Comparison of ENCODE assay signal across 2 cellular contexts in the genomic region with DNA sequence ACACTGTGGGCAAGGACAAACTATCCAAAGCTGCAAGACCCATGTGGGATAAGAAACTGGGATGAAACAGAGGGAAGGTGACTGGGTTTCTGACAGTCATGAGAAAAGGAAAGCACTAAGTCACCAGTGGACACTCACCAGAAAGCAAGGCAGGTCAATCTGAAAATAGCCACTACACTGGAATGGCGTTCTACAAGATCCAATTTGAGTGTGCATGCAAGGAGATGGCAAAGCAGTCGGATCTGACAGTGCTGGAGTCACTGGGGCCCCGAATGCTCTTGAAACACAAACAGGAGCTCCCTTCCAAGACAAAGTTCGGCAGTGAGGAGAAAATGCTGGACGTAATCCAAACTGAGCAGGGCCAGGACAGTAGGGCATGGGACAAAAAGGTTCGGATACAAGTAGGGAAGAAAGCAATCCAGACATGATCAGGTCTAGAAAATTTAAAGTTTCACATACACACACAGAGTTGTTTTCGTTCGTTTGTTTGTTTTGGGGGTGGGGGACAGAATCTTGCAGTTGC.
TF ChIP-seq lines count a peak whose summit lies in the region.

No MANE protein-coding gene starts in this region.

TF ChIP-seq in GM23338, 12 proteins besides CTCF, POLR2A, EP300 and RAD21 (continues in another document):
- no peak for TF ChIP-seq JUNB (IDR thresholded peaks at IDR 0.05; ENCODE audit: unreplicated experiment)
- TF ChIP-seq NANOG (IDR thresholded peaks at IDR 0.05; ENCODE audit: borderline replicate concordance), result no peak
- TF ChIP-seq, protein P1, sequence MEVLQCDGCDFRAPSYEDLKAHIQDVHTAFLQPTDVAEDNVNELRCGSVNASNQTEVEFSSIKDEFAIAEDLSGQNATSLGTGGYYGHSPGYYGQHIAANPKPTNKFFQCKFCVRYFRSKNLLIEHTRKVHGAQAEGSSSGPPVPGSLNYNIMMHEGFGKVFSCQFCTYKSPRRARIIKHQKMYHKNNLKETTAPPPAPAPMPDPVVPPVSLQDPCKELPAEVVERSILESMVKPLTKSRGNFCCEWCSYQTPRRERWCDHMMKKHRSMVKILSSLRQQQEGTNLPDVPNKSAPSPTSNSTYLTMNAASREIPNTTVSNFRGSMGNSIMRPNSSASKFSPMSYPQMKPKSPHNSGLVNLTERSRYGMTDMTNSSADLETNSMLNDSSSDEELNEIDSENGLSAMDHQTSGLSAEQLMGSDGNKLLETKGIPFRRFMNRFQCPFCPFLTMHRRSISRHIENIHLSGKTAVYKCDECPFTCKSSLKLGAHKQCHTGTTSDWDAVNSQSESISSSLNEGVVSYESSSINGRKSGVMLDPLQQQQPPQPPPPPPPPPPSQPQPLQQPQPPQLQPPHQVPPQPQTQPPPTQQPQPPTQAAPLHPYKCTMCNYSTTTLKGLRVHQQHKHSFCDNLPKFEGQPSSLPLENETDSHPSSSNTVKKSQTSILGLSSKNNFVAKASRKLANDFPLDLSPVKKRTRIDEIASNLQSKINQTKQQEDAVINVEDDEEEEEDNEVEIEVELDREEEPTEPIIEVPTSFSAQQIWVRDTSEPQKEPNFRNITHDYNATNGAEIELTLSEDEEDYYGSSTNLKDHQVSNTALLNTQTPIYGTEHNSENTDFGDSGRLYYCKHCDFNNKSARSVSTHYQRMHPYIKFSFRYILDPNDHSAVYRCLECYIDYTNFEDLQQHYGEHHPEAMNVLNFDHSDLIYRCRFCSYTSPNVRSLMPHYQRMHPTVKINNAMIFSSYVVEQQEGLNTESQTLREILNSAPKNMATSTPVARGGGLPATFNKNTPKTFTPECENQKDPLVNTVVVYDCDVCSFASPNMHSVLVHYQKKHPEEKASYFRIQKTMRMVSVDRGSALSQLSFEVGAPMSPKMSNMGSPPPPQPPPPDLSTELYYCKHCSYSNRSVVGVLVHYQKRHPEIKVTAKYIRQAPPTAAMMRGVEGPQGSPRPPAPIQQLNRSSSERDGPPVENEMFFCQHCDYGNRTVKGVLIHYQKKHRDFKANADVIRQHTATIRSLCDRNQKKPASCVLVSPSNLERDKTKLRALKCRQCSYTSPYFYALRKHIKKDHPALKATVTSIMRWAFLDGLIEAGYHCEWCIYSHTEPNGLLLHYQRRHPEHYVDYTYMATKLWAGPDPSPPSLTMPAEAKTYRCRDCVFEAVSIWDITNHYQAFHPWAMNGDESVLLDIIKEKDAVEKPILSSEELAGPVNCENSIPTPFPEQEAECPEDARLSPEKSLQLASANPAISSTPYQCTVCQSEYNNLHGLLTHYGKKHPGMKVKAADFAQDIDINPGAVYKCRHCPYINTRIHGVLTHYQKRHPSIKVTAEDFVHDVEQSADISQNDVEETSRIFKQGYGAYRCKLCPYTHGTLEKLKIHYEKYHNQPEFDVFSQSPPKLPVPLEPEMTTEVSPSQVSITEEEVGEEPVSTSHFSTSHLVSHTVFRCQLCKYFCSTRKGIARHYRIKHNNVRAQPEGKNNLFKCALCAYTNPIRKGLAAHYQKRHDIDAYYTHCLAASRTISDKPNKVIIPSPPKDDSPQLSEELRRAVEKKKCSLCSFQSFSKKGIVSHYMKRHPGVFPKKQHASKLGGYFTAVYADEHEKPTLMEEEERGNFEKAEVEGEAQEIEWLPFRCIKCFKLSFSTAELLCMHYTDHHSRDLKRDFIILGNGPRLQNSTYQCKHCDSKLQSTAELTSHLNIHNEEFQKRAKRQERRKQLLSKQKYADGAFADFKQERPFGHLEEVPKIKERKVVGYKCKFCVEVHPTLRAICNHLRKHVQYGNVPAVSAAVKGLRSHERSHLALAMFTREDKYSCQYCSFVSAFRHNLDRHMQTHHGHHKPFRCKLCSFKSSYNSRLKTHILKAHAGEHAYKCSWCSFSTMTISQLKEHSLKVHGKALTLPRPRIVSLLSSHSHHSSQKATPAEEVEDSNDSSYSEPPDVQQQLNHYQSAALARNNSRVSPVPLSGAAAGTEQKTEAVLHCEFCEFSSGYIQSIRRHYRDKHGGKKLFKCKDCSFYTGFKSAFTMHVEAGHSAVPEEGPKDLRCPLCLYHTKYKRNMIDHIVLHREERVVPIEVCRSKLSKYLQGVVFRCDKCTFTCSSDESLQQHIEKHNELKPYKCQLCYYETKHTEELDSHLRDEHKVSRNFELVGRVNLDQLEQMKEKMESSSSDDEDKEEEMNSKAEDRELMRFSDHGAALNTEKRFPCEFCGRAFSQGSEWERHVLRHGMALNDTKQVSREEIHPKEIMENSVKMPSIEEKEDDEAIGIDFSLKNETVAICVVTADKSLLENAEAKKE (CRISPR knock-in tag; IDR thresholded peaks at IDR 0.05), result no peak
- TF ChIP-seq EZH2phosphoT487 (IDR thresholded peaks at IDR 0.05; ENCODE audit: unreplicated experiment), result no peak
- no peak for TF ChIP-seq ETS1 (IDR thresholded peaks at IDR 0.05)
- TF ChIP-seq REST (IDR thresholded peaks at IDR 0.05; ENCODE audit: unreplicated experiment), result no peak
- no peak for TF ChIP-seq ZNF114 (CRISPR knock-in tag; IDR thresholded peaks at IDR 0.05)
- TF ChIP-seq STAT1 (IDR thresholded peaks at IDR 0.05; ENCODE audit: unreplicated experiment), result no peak
- TF ChIP-seq ZNF331 (CRISPR knock-in tag; IDR thresholded peaks at IDR 0.05; ENCODE audit: low read depth), result no peak

TF ChIP-seq in H1, 55 proteins besides CTCF, POLR2A, EP300 and RAD21:
- no peak for TF ChIP-seq RFX5 (IDR thresholded peaks at IDR 0.05; ENCODE audit: borderline replicate concordance, low read depth, low read length)
- TF ChIP-seq, protein P2, sequence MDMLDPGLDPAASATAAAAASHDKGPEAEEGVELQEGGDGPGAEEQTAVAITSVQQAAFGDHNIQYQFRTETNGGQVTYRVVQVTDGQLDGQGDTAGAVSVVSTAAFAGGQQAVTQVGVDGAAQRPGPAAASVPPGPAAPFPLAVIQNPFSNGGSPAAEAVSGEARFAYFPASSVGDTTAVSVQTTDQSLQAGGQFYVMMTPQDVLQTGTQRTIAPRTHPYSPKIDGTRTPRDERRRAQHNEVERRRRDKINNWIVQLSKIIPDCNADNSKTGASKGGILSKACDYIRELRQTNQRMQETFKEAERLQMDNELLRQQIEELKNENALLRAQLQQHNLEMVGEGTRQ (IDR thresholded peaks at IDR 0.05; ENCODE audit: low read length), result no peak
- TF ChIP-seq ASH2L (IDR thresholded peaks at IDR 0.05; ENCODE audit: low read length), result no peak
- no peak for TF ChIP-seq SAP30 (IDR thresholded peaks at IDR 0.05; ENCODE audit: insufficient read depth, insufficient replicate concordance, low read length)
- TF ChIP-seq BACH1 (IDR thresholded peaks at IDR 0.05; ENCODE audit: low read length), result no peak
- no peak for TF ChIP-seq SP4 (IDR thresholded peaks at IDR 0.05; ENCODE audit: low read length)
